Comparison of ENCODE assay signal across 16 cellular contexts in genomic region chr14:65012353-65012752, GRCh38.
"Had no signal": no experiment of that assay in that cellular context is flagged by ENCODE, and none has a peak within 500 bp of the region (broad histone marks: within the 10 kb centered on the region; RNA-seq: fewer than 3 reads in every experiment).

No MANE protein-coding gene starts in this region.

- H3K9ac ChIP-seq: neural progenitor cell, parathyroid adenoma had no signal

- DNase-seq: foreskin keratinocyte; head of caudate nucleus; hippocampal formation; left lung; lower lobe of right lung; natural killer cell; occipital lobe; stimulated activated CD4-positive, alpha-beta T cell treated with anti-CD3 and anti-CD28 coated beads, Interleukin-12 subunit alpha, Interleukin-12 subunit beta, amount 100 ng/mL, for 4 hours; stimulated activated CD4-positive, alpha-beta T cell treated with anti-CD3 and anti-CD28 coated beads, Interleukin-2, amount 100 ng/mL, for 48 hours; stimulated activated naive CD4-positive, alpha-beta T cell treated with Interleukin-2 at 50 U/mL for 16 hours; thyroid gland; uterus had no signal

- H3K27ac ChIP-seq: foreskin keratinocyte, left lung, lower lobe of right lung, neural progenitor cell, parathyroid adenoma, suprapubic skin, thyroid gland, uterus had no signal

- H3K9me3 ChIP-seq: left lung, lower lobe of right lung, suprapubic skin, thyroid gland, uterus had no signal

- H3K4me2 ChIP-seq: neural progenitor cell had no signal

- H3K4me3 ChIP-seq: left lung, lower lobe of right lung, neural progenitor cell, suprapubic skin, thyroid gland, uterus had no signal

- H2AFZ ChIP-seq: neural progenitor cell, parathyroid adenoma had no signal

- H3K4me1 ChIP-seq: foreskin keratinocyte, left lung, lower lobe of right lung, neural progenitor cell, parathyroid adenoma, suprapubic skin, thyroid gland, uterus had no signal

- H3K36me3 ChIP-seq: neural progenitor cell, uterus had no signal

- ATAC-seq: foreskin keratinocyte, left lung, lower lobe of right lung, natural killer cell, sciatic nerve had no signal

- H3K27me3 ChIP-seq: foreskin keratinocyte, left lung, neural progenitor cell, suprapubic skin, thyroid gland, uterus had no signal
